ENCODE assay signal across 11 cellular contexts in the genomic region with DNA sequence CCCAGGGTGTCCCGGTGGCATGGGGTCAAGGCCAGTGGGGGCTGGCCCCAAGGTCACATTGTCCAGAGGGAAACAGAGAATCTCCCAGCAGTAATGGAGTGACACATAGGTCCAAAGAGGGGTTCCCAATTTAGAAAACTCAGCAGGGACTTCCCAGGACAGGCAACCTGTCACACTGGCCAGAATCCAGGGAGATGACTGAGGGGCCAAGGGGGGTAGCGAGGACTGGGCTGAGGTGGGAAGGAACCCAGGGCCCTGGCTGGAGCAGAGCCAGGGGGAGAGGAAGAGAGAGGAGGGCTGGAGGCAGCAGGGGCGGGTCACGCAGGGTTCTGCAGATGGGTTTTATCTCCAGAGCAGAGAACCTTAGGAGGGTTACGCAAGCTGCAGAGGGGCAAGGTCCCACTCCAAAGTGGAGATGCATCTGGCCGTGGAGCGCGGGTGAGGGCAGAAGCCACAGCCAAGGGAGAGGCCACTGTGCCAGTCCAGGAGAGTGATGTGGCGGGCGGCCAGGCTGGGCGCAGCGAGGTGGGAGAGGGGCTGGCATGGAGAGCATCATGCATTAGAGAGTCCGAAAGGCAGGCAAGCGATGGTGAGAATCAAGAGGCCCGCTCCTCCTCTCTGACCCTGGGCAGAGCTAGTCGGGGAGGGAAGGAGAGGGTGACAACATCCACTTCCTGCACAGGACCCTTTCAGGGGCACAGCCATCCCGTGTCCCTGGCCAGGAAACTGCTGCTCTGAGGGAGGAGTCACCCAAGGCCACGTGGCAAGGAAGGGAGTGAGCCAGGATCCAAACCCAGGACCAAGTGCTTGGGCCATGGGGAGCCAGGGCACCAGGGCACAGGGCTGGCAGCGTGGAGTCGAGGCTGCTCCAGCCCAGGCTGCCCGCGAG. TPM values are rescaled to one million over a fixed set of nuclear protein-coding genes. Genes with fewer than 3 reads are reported as not detected.
DNase-seq lines count a peak whose midpoint lies in the region; ATAC-seq, FAIRE-seq and TF ChIP-seq lines count a peak whose summit lies in the region.
"Had no signal": no experiment of that assay in that cellular context is flagged by ENCODE, and none has a peak within 500 bp of the region (broad histone marks: within the 10 kb centered on the region; RNA-seq: fewer than 3 reads in every experiment).

No MANE protein-coding gene starts in this region.

- H3K27me3 ChIP-seq in adrenal gland (no peaks in the 10 kb centered on the region), HepG2 (ENCODE audit: control insufficient read depth in 1 of 2, insufficient read depth in 2 of 2, low read length in 2 of 2) (no peaks in the 10 kb centered on the region), tibial nerve (no peaks in the 10 kb centered on the region), HAP-1 (ENCODE audit: low read depth) (no peaks in the 10 kb centered on the region), foreskin keratinocyte (no peaks in the 10 kb centered on the region)

- POLR2A ChIA-PET in HepG2 (lab: Yijun Ruan, JAX) = interaction anchor here (2.8 kb wide), 1 partner anchor 19 kb away, joined by 9 read pairs; no protein-coding TSS in a partner anchor

- no TSS peak for BruUV-seq in HepG2 (replicated peaks; lab: Mats Ljungman, UMichigan)

- ATAC-seq in HepG2 (peak; percentile 60), foreskin keratinocyte (no peak)

- DNase-seq in T-helper 2 cell treated with Interferon-gamma antibody and Interleukin-4, amounts not matched to agents 5 μg/mL and 100 μg/mL, for 36 hours (ENCODE audit: low spot score) = no peak
- DNase-seq in T-helper 2 cell (no peak), adrenal gland (peak in 6 of 7 donors; percentile 68 to 81 (median 76)), HepG2 (ENCODE audit: low spot score) (peak; percentile 41), tibial nerve (ENCODE audit: low spot score in 2 of 2) (no peak), HAP-1 (ENCODE audit: low spot score in 2 of 2) (no peak), foreskin keratinocyte (no peak)
- DNase-seq in activated effector memory CD4-positive, alpha-beta T cell treated with anti-CD3 and anti-CD28 coated beads, Interleukin-2, amount 50 U/mL, for 16 hours = no peak
- DNase-seq: AML-193, NCI-H2029 treated with DMSO at 0.1 percent for 48 hours had no signal

- H3K9me3 ChIP-seq in adrenal gland (replicated peaks in 1 of 3) = no peaks in the 10 kb centered on the region
- no peaks in the 10 kb centered on the region for H3K9me3 ChIP-seq in HepG2 (ENCODE audit: low read length)
- no peaks in the 10 kb centered on the region for H3K9me3 ChIP-seq in tibial nerve
- H3K9me3 ChIP-seq in HAP-1 = no peaks in the 10 kb centered on the region

- no peak for TF ChIP-seq RAD21 in HepG2 (CRISPR knock-in tag; IDR thresholded peaks at IDR 0.05)

- intact Hi-C loops in adrenal gland (cut with DNase I) (no loop called here), HepG2 (cut with micrococcal nuclease; ENCODE audit: unreplicated experiment) (no loop called here)

- TF ChIP-seq CTCF in adrenal gland (IDR thresholded peaks at IDR 0.05) (no peak), HepG2 (CRISPR knock-in tag; IDR thresholded peaks at IDR 0.05) (no peak), tibial nerve (IDR thresholded peaks at IDR 0.05) (no peak), foreskin keratinocyte (conservative IDR thresholded peaks at IDR 0.05) (no peak)

- H3K4me1 Mint-ChIP-seq in T-helper 2 cell treated with Interferon-gamma antibody and Interleukin-4, amounts not matched to agents 5 μg/mL and 100 μg/mL, for 36 hours (ENCODE audit: low read depth) = peaks cover 9% of the 10 kb centered on the region

- H3K79me2 ChIP-seq in HepG2 (ENCODE audit: insufficient read depth, low read length) = peaks cover 21% of the 10 kb centered on the region

- no peaks in the 10 kb centered on the region for H3K36me3 Mint-ChIP-seq in T-helper 2 cell treated with Interferon-gamma antibody and Interleukin-4, amounts not matched to agents 5 μg/mL and 100 μg/mL, for 36 hours (ENCODE audit: low read depth)

- H2AFZ ChIP-seq in HepG2 (ENCODE audit: low read length) = no peak overlapping the region

- 17 to 30% (median 19%) methylated on average over 12 to 22 of the region's 22 CpGs for WGBS in adrenal gland, 4 donors
- 24% methylated on average over 16 of the region's 22 CpGs for WGBS in HepG2 (ENCODE audit: low lambda C conversion rate)
- WGBS in tibial nerve, 2 donors = 41 to 42% methylated on average over 17 of the region's 22 CpGs

- H3K27me3 Mint-ChIP-seq in T-helper 2 cell treated with Interferon-gamma antibody and Interleukin-4, amounts not matched to agents 5 μg/mL and 100 μg/mL, for 36 hours (ENCODE audit: low read depth) = no peaks in the 10 kb centered on the region

- H3K9me3 Mint-ChIP-seq in T-helper 2 cell treated with Interferon-gamma antibody and Interleukin-4, amounts not matched to agents 5 μg/mL and 100 μg/mL, for 36 hours = no peaks in the 10 kb centered on the region

- no peak overlapping the region for H3K4me3 Mint-ChIP-seq in T-helper 2 cell treated with Interferon-gamma antibody and Interleukin-4, amounts not matched to agents 5 μg/mL and 100 μg/mL, for 36 hours

- peak overlapping the region in 4 of 5 donors; percentile 49 to 84 (median 74) for H3K27ac ChIP-seq in adrenal gland
- peak overlapping the region; percentile 38 for H3K27ac ChIP-seq in HepG2 (ENCODE audit: extremely low read length, insufficient read depth, low read length)
- peak overlapping the region in 3 of 4 donors; percentile 25 to 45 (median 29) for H3K27ac ChIP-seq in tibial nerve
- no peak overlapping the region for H3K27ac ChIP-seq in foreskin keratinocyte

- H4K20me1 ChIP-seq in HepG2 (ENCODE audit: insufficient read depth, low read length) = peaks cover 29% of the 10 kb centered on the region; the same call in 1 of the 2 replicates

- H3K36me3 ChIP-seq in adrenal gland (replicated peaks in 1 of 2) = no peaks in the 10 kb centered on the region
- no peaks in the 10 kb centered on the region for H3K36me3 ChIP-seq in HepG2 (replicated peaks in 1 of 2; ENCODE audit: control insufficient read depth in 1 of 2, insufficient read depth in 2 of 2, low read length in 2 of 2)
- peaks cover 0 to 11% (median 0%) of the 10 kb centered on the region in 3 donors for H3K36me3 ChIP-seq in tibial nerve
- H3K36me3 ChIP-seq in HAP-1 (replicated peaks) = peaks cover 2% of the 10 kb centered on the region; the same call in 1 of the 2 replicates

- CTCF ChIA-PET in HepG2 (lab: Yijun Ruan, JAX; ENCODE audit: low intra/inter-chr PET ratio, low total read pairs) = no interaction called here

- FAIRE-seq in HepG2 (lab: Jason Lieb, UNC) = no peak
- FAIRE-seq: bronchial epithelial cell had no signal

- peak overlapping the region; percentile 86 for H3K4me2 ChIP-seq in HepG2 (ENCODE audit: low read depth, low read length)

- H3K4me1 ChIP-seq in adrenal gland (replicated peaks in 1 of 2) = peaks cover 27 to 54% of the 10 kb centered on the region in 2 donors
- peaks cover 35% of the 10 kb centered on the region for H3K4me1 ChIP-seq in HepG2 (ENCODE audit: insufficient read depth, low read length)
- H3K4me1 ChIP-seq in tibial nerve = peaks cover 0 to 66% (median 49%) of the 10 kb centered on the region in 4 donors
- H3K4me1 ChIP-seq in HAP-1 = no peaks in the 10 kb centered on the region
- no peaks in the 10 kb centered on the region for H3K4me1 ChIP-seq in foreskin keratinocyte

- peak overlapping the region; percentile 3 for H3K27ac Mint-ChIP-seq in T-helper 2 cell treated with Interferon-gamma antibody and Interleukin-4, amounts not matched to agents 5 μg/mL and 100 μg/mL, for 36 hours

- in situ Hi-C loops in HepG2 (cut with HindIII; ENCODE audit: extremely low pct_ligation_motif_present, low pct_unique_long_range_greater_than_20kb) = no loop called here
- in situ Hi-C loops in HAP-1 (cut with MboI; ENCODE audit: low sequenced_read_pairs) = no loop called here

- H3K4me3 ChIP-seq in adrenal gland = no peak overlapping the region
- H3K4me3 ChIP-seq in HepG2 (replicated peaks in 1 of 3; ENCODE audit: insufficient read depth in 1 of 3, low read depth in 2 of 3, low read length in 3 of 3) = peak overlapping the region; percentile 14 to 63 (median 46); a peak in 5 of 6 replicates
- H3K4me3 ChIP-seq in tibial nerve = no peak overlapping the region
- H3K4me3 ChIP-seq in HAP-1 = no peak overlapping the region

- TF ChIP-seq POLR2A in adrenal gland (IDR thresholded peaks at IDR 0.05) (no peak), HepG2 (IDR thresholded peaks at IDR 0.05; ENCODE audit: insufficient read depth in 1 of 2, low read depth in 2 of 2, low read length in 2 of 2) (no peak), tibial nerve (IDR thresholded peaks at IDR 0.05) (no peak)

- peak overlapping the region; percentile 53 for H3K9ac ChIP-seq in HepG2 (ENCODE audit: insufficient read depth, low read depth, low read length)

- TF ChIP-seq EP300 in HepG2 (IDR thresholded peaks at IDR 0.05; ENCODE audit: low read depth in 2 of 2, low read length in 2 of 2) (no peak), HepG2 (CRISPR knock-in tag; IDR thresholded peaks at IDR 0.05; ENCODE audit: borderline replicate concordance) (no peak), tibial nerve (IDR thresholded peaks at IDR 0.05) (no peak)

RNA-seq across cellular contexts. Expression of a gene that starts 29.0 kb away (rescaled TPM):
- total RNA-seq in adrenal gland = 100 to 1,000 TPM in 7 of 8 donors, 10 to 100 TPM in 1; 85.3 to 243 (median 199) TPM
- 100 to 1,000 TPM in 1 of 3 donors, 10 to 100 TPM in 2; 28.3 to 194 (median 53.3) TPM for polyA plus RNA-seq in adrenal gland
- 5.7 and 6.1 TPM in 2 replicates for total RNA-seq in HepG2 (2016; rRNA removed; fragmentation: Illumina TruSeq; extraction: Trizol)
- 10.5 and 12.4 TPM in 2 replicates for total RNA-seq in HepG2 (2016; cell fraction: cytosol; rRNA removed; fragmentation: Illumina TruSeq; extraction: Trizol; ENCODE audit: low read depth)
- total RNA-seq in HepG2 (2016; cell fraction: insoluble cytoplasmic fraction; rRNA removed; fragmentation: Illumina TruSeq; extraction: Trizol) = 5.6 and 7.1 TPM in 2 replicates
- total RNA-seq in HepG2 (2016; cell fraction: membrane; rRNA removed; fragmentation: Illumina TruSeq; extraction: Trizol) = 15.2 and 16.6 TPM in 2 replicates
- 12.4 and 13.1 TPM in 2 replicates for total RNA-seq in HepG2 (2016; cell fraction: nucleus; rRNA removed; fragmentation: Illumina TruSeq; extraction: Trizol)
- 4.5 and 4.8 TPM in 2 replicates for polyA plus RNA-seq in HepG2 (2011; rRNA removed)
- 2.8 and 4.1 TPM in 2 replicates for polyA plus RNA-seq in HepG2 (2011; cell fraction: cytosol; rRNA removed)
- 30.4 and 39.4 TPM in 2 replicates for polyA plus RNA-seq in HepG2 (2011; cell fraction: nucleus; rRNA removed)
- 32.8 and 41.1 TPM in 2 replicates for polyA plus RNA-seq in HepG2 (2012)
- polyA plus RNA-seq in HepG2 (2016; cell fraction: cytosol; fragmentation: Illumina TruSeq; extraction: Trizol; ENCODE audit: low read depth) = 2.8 and 3.1 TPM in 2 replicates
- polyA plus RNA-seq in HepG2 (2016; cell fraction: insoluble cytoplasmic fraction; fragmentation: Illumina TruSeq; extraction: Trizol; ENCODE audit: low read depth) = 17.3 and 24.8 TPM in 2 replicates
- polyA plus RNA-seq in HepG2 (2016; cell fraction: membrane; fragmentation: Illumina TruSeq; extraction: Trizol; ENCODE audit: low read depth) = 7.1 and 8.9 TPM in 2 replicates
- 43.0 and 54.1 TPM in 2 replicates for polyA plus RNA-seq in HepG2 (2016; cell fraction: nucleus; fragmentation: Illumina TruSeq; extraction: Trizol; ENCODE audit: insufficient read depth, low read depth)
- polyA minus RNA-seq in HepG2 (2011; rRNA and poly(A)+ RNA removed; ENCODE audit: low replicate concordance) = 21.9 and 23.2 TPM in 2 replicates
- polyA minus RNA-seq in HepG2 (2011; cell fraction: cytosol; rRNA and poly(A)+ RNA removed) = 16.5 and 17.0 TPM in 2 replicates
- 20.9 and 22.6 TPM in 2 replicates for polyA minus RNA-seq in HepG2 (2011; cell fraction: nucleus; rRNA and poly(A)+ RNA removed)
- 100 to 1,000 TPM; 211 to 265 (median 225) TPM for total RNA-seq in tibial nerve
- 49.8 and 61.0 TPM in 2 replicates for total RNA-seq in foreskin keratinocyte
- 32.1 and 38.1 TPM in 2 replicates for polyA plus RNA-seq in foreskin keratinocyte

Comparison
In these comparisons a context has a peak if more than half of its experiments do, and no peak if none do; other contexts are left out.
1. DNase-seq: peak in adrenal gland (6 of 7) and HepG2 (single experiment); none in T-helper 2 cell treated with Interferon-gamma antibody and Interleukin-4, amounts not matched to agents 5 μg/mL and 100 μg/mL, for 36 hours (single experiment), T-helper 2 cell (0 of 5), tibial nerve (0 of 2), activated effector memory CD4-positive, alpha-beta T cell treated with anti-CD3 and anti-CD28 coated beads, Interleukin-2, amount 50 U/mL, for 16 hours (single experiment), HAP-1 (0 of 2) and foreskin keratinocyte (0 of 2).
2. H3K4me3 ChIP-seq: peak in HepG2 (3 of 3); none in adrenal gland (0 of 4), tibial nerve (0 of 4) and HAP-1 (single experiment).